In the genomic region with DNA sequence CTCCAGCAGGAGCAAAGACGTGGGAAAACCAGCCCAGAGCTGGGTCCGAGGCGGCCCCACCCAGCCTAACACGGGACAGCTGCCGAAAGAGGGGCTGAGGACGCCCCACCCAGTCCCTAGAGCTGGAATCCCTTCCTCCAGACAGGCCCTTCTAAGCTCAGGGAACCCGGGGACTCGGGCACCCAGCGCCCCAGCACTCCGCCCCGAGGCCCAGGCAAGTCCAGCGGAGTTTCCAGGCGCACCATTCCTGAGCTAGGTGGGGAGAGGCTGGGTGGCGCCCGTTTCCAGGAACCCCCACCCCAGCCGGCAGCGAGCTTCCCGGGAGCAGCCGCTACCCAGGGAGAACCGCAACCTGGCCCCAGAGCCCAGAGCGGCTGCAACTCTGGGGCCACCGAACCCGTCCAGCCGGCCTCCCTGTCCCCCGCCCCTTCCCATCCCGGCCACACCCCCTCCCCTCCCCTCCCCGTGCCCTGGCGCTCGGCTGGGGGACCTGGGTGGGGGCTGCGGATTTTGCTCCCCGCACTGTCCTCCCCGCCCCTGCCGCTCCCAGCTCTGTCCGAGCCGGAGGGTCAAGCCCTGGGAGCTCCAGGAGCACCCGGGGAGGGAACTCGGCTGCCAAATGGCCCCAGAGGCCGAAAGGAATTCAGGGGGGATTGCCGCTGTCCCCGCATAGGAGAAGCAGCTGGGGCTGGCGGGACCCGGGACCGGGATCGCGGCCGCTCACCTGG, we compare ENCODE assay signal across 1 cellular context.
TF ChIP-seq lines count a peak whose summit lies in the region.

No MANE protein-coding gene starts in this region.

TF ChIP-seq in HEK293T, 16 proteins besides CTCF, POLR2A, EP300 and RAD21 (continued from another document):
- TF ChIP-seq SUZ12 (IDR thresholded peaks at IDR 0.05), result no peak
- TF ChIP-seq ARNT (IDR thresholded peaks at IDR 0.05), result no peak
- no peak for TF ChIP-seq FOXA1 (IDR thresholded peaks at IDR 0.05)
- TF ChIP-seq FOXK2 (IDR thresholded peaks at IDR 0.05), result no peak
- no peak for TF ChIP-seq HDGF (IDR thresholded peaks at IDR 0.05; ENCODE audit: borderline replicate concordance)
- no peak for TF ChIP-seq LEF1 (IDR thresholded peaks at IDR 0.05; ENCODE audit: borderline replicate concordance)
- no peak for TF ChIP-seq FOXM1 (IDR thresholded peaks at IDR 0.05; ENCODE audit: borderline replicate concordance)
- TF ChIP-seq ELF4 (IDR thresholded peaks at IDR 0.05), result no peak
- TF ChIP-seq, protein P1, sequence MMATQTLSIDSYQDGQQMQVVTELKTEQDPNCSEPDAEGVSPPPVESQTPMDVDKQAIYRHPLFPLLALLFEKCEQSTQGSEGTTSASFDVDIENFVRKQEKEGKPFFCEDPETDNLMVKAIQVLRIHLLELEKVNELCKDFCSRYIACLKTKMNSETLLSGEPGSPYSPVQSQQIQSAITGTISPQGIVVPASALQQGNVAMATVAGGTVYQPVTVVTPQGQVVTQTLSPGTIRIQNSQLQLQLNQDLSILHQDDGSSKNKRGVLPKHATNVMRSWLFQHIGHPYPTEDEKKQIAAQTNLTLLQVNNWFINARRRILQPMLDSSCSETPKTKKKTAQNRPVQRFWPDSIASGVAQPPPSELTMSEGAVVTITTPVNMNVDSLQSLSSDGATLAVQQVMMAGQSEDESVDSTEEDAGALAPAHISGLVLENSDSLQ (IDR thresholded peaks at IDR 0.05), result no peak
TF ChIP-seq in HEK293T: peak in this region for 0.
